In the genomic region with DNA sequence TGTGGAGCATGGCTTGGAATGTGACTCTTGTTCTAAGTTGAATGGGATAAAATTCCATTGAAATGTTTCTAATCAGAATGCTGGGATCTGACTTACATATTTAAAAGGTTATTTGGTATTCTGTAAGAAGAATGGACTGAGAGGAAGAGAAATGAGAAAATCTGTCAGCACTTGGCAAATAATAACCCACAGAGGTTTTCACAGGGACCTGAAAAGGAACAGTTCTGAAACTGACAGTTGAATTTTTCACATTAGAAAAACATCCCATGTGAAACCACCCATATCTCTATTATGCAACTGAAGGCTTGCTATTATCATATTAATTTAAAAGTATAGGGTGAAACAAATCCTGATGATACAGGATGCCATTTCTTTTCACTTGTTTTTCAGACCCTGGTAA, we compare ENCODE assay signal across 17 cellular contexts.
DNase-seq lines count a peak whose midpoint lies in the region; ATAC-seq and TF ChIP-seq lines count a peak whose summit lies in the region.
"Had no signal": no experiment of that assay in that cellular context is flagged by ENCODE, and none has a peak within 500 bp of the region (broad histone marks: within the 10 kb centered on the region; RNA-seq: fewer than 3 reads in every experiment).

No MANE protein-coding gene starts in this region.

- H3K4me3 ChIP-seq in fibroblast of pulmonary artery (replicated peaks; ENCODE audit: low read depth, low read length), result no peak overlapping the region
- H3K4me3 ChIP-seq: heart right ventricle, ovary, smooth muscle cell had no signal

- peak; percentile 18 for DNase-seq in fibroblast of pulmonary artery (ENCODE audit: low read depth)
- no peak for DNase-seq in NCI-H524 (lab: John Stamatoyannopoulos, UW)
- DNase-seq: activated naive CD4-positive, alpha-beta T cell treated with anti-CD3 and anti-CD28 coated beads for 36 hours; caudate nucleus; heart right ventricle; kidney glomerular epithelial cell; NCI-H1092; OCI-M1; ovary; substantia nigra; WERI-Rb-1 had no signal

- TF ChIP-seq CTCF in fibroblast of pulmonary artery (IDR thresholded peaks at IDR 0.05; ENCODE audit: low read length, missing control alignments), result no peak

- ATAC-seq in GM19043 (IDR thresholded peaks at IDR 0.05; ENCODE audit: low read depth, unreplicated experiment), result peak; percentile 64
- ATAC-seq in GM21786 (IDR thresholded peaks at IDR 0.05; ENCODE audit: unreplicated experiment), result peak; percentile 70
- ATAC-seq in HG03378 (IDR thresholded peaks at IDR 0.05; ENCODE audit: unreplicated experiment), result peak; percentile 74
- ATAC-seq in GM18873 (IDR thresholded peaks at IDR 0.05; ENCODE audit: low FRiP score, unreplicated experiment), result no peak
- no peak for ATAC-seq in GM21737 (IDR thresholded peaks at IDR 0.05; ENCODE audit: unreplicated experiment)
- ATAC-seq: heart right ventricle had no signal

Comparison
In these comparisons a context has a peak if more than half of its experiments do, and no peak if none do; other contexts are left out.
1. ATAC-seq: peak in GM19043 (single experiment), GM21786 (single experiment) and HG03378 (single experiment); none in GM18873 (single experiment) and GM21737 (single experiment).